In the genomic region with DNA sequence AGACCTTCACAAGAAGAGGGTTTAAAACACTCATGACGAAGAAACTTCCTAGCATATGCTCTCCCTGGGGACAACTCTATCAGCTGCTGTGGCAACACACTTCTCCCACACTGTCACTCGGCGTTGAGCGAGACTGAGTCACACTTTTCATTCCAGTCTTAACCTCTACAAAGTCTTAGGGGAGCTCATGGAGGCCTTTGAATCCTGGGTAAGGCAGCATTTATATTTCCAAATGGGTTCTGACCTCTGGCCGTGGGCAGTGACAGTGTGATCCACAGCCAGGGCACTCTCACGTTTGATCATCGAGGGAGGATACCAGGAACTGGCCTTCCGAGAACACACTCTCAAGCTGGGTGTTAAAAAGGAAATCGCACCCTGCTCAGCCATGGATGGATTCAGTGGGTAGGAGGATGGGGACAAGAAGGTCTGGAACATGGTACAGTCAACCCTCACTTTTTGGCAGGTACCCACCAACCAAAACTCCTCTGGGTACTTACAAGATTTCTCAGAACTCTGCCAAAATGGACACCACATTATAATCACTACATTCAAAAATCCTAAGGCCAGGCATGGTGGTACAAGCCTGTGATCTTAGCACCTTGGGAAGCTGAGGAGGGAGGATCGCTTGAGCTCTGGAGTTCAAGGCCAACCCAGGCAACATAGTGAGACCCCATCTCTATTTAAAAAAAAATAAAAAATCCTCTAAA, we compare ENCODE assay signal across 8 cellular contexts. TPM values are rescaled to one million over a fixed set of nuclear protein-coding genes. Genes with fewer than 3 reads are reported as not detected.
DNase-seq lines count a peak whose midpoint lies in the region; ATAC-seq and TF ChIP-seq lines count a peak whose summit lies in the region.

No MANE protein-coding gene starts in this region.

- H2BK15ac ChIP-seq in mesenchymal stem cell (ENCODE audit: low read depth, poor library complexity, severe bottlenecking): no peak overlapping the region

- no peak overlapping the region for H2BK120ac ChIP-seq in mesenchymal stem cell (ENCODE audit: low read depth, low read length)

- H3K4me3 ChIP-seq in ascending aorta (no peak overlapping the region), mesenchymal stem cell (ENCODE audit: insufficient read depth in 1 of 2, low read depth in 1 of 2, low read length in 2 of 2) (peak overlapping the region in 1 of 2 experiments; percentile 20)

- peaks cover 9% of the 10 kb centered on the region for H3K79me1 ChIP-seq in mesenchymal stem cell (replicated peaks; ENCODE audit: low read length, poor library complexity, severe bottlenecking)

- H3K27me3 Mint-ChIP-seq in activated CD4-positive, alpha-beta T cell treated with anti-CD3 and anti-CD28 coated beads for 36 hours: no peaks in the 10 kb centered on the region
- H3K27me3 Mint-ChIP-seq in type B pancreatic cell: no peaks in the 10 kb centered on the region

- H3K36me3 Mint-ChIP-seq in activated CD4-positive, alpha-beta T cell treated with anti-CD3 and anti-CD28 coated beads for 36 hours (ENCODE audit: low read depth): peaks cover 24% of the 10 kb centered on the region
- peaks cover 47% of the 10 kb centered on the region for H3K36me3 Mint-ChIP-seq in type B pancreatic cell

- no peak overlapping the region for H2BK12ac ChIP-seq in mesenchymal stem cell (ENCODE audit: low read length in 2 of 2)

- CTCF ChIA-PET in activated CD4-positive, alpha-beta T cell treated with anti-CD3 and anti-CD28 coated beads for 36 hours (lab: Charles Lee): no interaction called here

- no peak overlapping the region for H3K4me3 Mint-ChIP-seq in activated CD4-positive, alpha-beta T cell treated with anti-CD3 and anti-CD28 coated beads for 36 hours
- no peak overlapping the region for H3K4me3 Mint-ChIP-seq in type B pancreatic cell

- POLR2A ChIA-PET in activated CD4-positive, alpha-beta T cell treated with anti-CD3 and anti-CD28 coated beads for 36 hours (lab: Charles Lee): no interaction called here

- no peak overlapping the region for H3K27ac Mint-ChIP-seq in activated CD4-positive, alpha-beta T cell treated with anti-CD3 and anti-CD28 coated beads for 36 hours
- H3K27ac Mint-ChIP-seq in type B pancreatic cell: peak overlapping the region; percentile 29

- H3K23ac ChIP-seq in mesenchymal stem cell (ENCODE audit: low read length in 2 of 2): no peak overlapping the region

- intact Hi-C loops in activated CD4-positive, alpha-beta T cell treated with anti-CD3 and anti-CD28 coated beads for 36 hours (cut with DNase I, micrococcal nuclease): no loop called here
- intact Hi-C loops in ascending aorta (cut with DNase I): no loop called here

- peaks cover 2% of the 10 kb centered on the region for H3K9me3 Mint-ChIP-seq in activated CD4-positive, alpha-beta T cell treated with anti-CD3 and anti-CD28 coated beads for 36 hours (ENCODE audit: low read depth)
- peaks cover 11% of the 10 kb centered on the region for H3K9me3 Mint-ChIP-seq in type B pancreatic cell

- peak; percentile 34 for ATAC-seq in activated CD4-positive, alpha-beta T cell treated with anti-CD3 and anti-CD28 coated beads for 36 hours

- no peak overlapping the region for H4K91ac ChIP-seq in mesenchymal stem cell (ENCODE audit: low read length)

- H2AFZ ChIP-seq in mesenchymal stem cell (ENCODE audit: low read depth, low read length): no peak overlapping the region

- H3K14ac ChIP-seq in mesenchymal stem cell (ENCODE audit: low read length in 2 of 2): no peak overlapping the region

- peak overlapping the region; percentile 3 for H2AK5ac ChIP-seq in mesenchymal stem cell (ENCODE audit: low read length, severe bottlenecking)

- H3K27ac ChIP-seq in ascending aorta (peak overlapping the region; percentile 39 to 47), mesenchymal stem cell (ENCODE audit: low read length, poor library complexity, severe bottlenecking) (peak overlapping the region; percentile 17)

- WGBS in mesenchymal stem cell: 31% methylated on average over 9 of the region's 10 CpGs

- H3K9me3 ChIP-seq in ascending aorta: no peaks in the 10 kb centered on the region
- H3K9me3 ChIP-seq in mesenchymal stem cell (ENCODE audit: control insufficient read depth, low read length): peaks cover 8% of the 10 kb centered on the region

- peak; percentile 9 for DNase-seq in activated CD4-positive, alpha-beta T cell treated with anti-CD3 and anti-CD28 coated beads for 36 hours
- no peak for DNase-seq in activated CD4-positive, alpha-beta T cell treated with anti-CD3 and anti-CD28 coated beads, Interleukin-2, amount 50 U/mL, for 4 hours
- peak in 1 of 2 donors; percentile 82 for DNase-seq in ascending aorta (ENCODE audit: low spot score in 2 of 2)
- DNase-seq in mesenchymal stem cell: peak; percentile 96
- DNase-seq in type B pancreatic cell (ENCODE audit: extremely low spot score, unreplicated experiment): no peak
- DNase-seq in NCI-H524 treated with DMSO at 0.1 percent for 48 hours (lab: John Stamatoyannopoulos, UW): no peak
- DNase-seq in stimulated activated CD4-positive, alpha-beta T cell treated with anti-CD3 and anti-CD28 coated beads, Interleukin-2, amount 100 ng/mL, for 24 hours: no peak
- no peak for DNase-seq in NK-92 (lab: John Stamatoyannopoulos, UW; ENCODE audit: unreplicated experiment)

- no peak overlapping the region for H2BK5ac ChIP-seq in mesenchymal stem cell (ENCODE audit: low read depth, low read length, poor library complexity, severe bottlenecking)

- H3K9ac ChIP-seq in mesenchymal stem cell (ENCODE audit: low read length): peak overlapping the region; percentile 58

- H4K8ac ChIP-seq in mesenchymal stem cell (ENCODE audit: low read length): no peak overlapping the region

- H3K4me1 Mint-ChIP-seq in activated CD4-positive, alpha-beta T cell treated with anti-CD3 and anti-CD28 coated beads for 36 hours: peaks cover 39% of the 10 kb centered on the region
- H3K4me1 Mint-ChIP-seq in type B pancreatic cell (ENCODE audit: unreplicated experiment): peaks cover 40% of the 10 kb centered on the region

- H3K27me3 ChIP-seq in ascending aorta: no peaks in the 10 kb centered on the region
- no peaks in the 10 kb centered on the region for H3K27me3 ChIP-seq in mesenchymal stem cell (ENCODE audit: control insufficient read depth in 1 of 2, insufficient read depth in 1 of 2, low read length in 2 of 2)

- peaks cover 16 to 18% of the 10 kb centered on the region in 2 donors for H3K36me3 ChIP-seq in ascending aorta
- H3K36me3 ChIP-seq in mesenchymal stem cell (ENCODE audit: control insufficient read depth in 1 of 2, insufficient read depth in 2 of 2, low read depth in 1 of 2, low read length in 2 of 2): peaks cover 26 to 28% of the 10 kb centered on the region in 2 experiments

- TF ChIP-seq CTCF in ascending aorta (IDR thresholded peaks at IDR 0.05) (no peak), type B pancreatic cell (conservative IDR thresholded peaks at IDR 0.05) (no peak)

- H3K18ac ChIP-seq in mesenchymal stem cell (ENCODE audit: low read depth in 1 of 2, low read length in 2 of 2): peak overlapping the region in 1 of 2 experiments; percentile 3

- no peak overlapping the region for H3K4ac ChIP-seq in mesenchymal stem cell (ENCODE audit: low read depth in 1 of 2, low read length in 2 of 2)

- no peak overlapping the region for H3K4me2 ChIP-seq in mesenchymal stem cell (ENCODE audit: low read length, poor library complexity, severe bottlenecking)

- H3K4me1 ChIP-seq in ascending aorta (peaks cover 9 to 37% of the 10 kb centered on the region in 2 donors), mesenchymal stem cell (ENCODE audit: control insufficient read depth, insufficient read depth, low read depth, low read length) (peaks cover 30% of the 10 kb centered on the region)

RNA-seq across cellular contexts. Expression of a gene that starts 19.6 kb away (rescaled TPM):
- total RNA-seq in activated CD4-positive, alpha-beta T cell treated with anti-CD3 and anti-CD28 coated beads for 36 hours: 10 to 100 TPM; 21.1 to 24.9 TPM
- total RNA-seq in ascending aorta (101 TPM), type B pancreatic cell (ENCODE audit: low replicate concordance) (161 and 230 TPM in 2 replicates)
- 209 TPM for polyA plus RNA-seq in mesenchymal stem cell (2013, experiment 1 of 2)
- polyA plus RNA-seq in mesenchymal stem cell (2013, experiment 2 of 2): 195 TPM

RNA-seq across cellular contexts. Expression of a gene that starts 37.3 kb away (rescaled TPM):
- not detected for total RNA-seq in activated CD4-positive, alpha-beta T cell treated with anti-CD3 and anti-CD28 coated beads for 36 hours
- not detected for total RNA-seq in ascending aorta
- polyA plus RNA-seq in mesenchymal stem cell (2013, experiment 1 of 2): not detected
- polyA plus RNA-seq in mesenchymal stem cell (2013, experiment 2 of 2): not detected
- not detected in 2 replicates for total RNA-seq in type B pancreatic cell (ENCODE audit: low replicate concordance)

Comparison
In these comparisons a context has a peak if more than half of its experiments do, and no peak if none do; other contexts are left out.
1. DNase-seq: peak in activated CD4-positive, alpha-beta T cell treated with anti-CD3 and anti-CD28 coated beads for 36 hours (single experiment) and mesenchymal stem cell (single experiment); none in activated CD4-positive, alpha-beta T cell treated with anti-CD3 and anti-CD28 coated beads, Interleukin-2, amount 50 U/mL, for 4 hours (0 of 2), type B pancreatic cell (single experiment), NCI-H524 treated with DMSO at 0.1 percent for 48 hours (single experiment), stimulated activated CD4-positive, alpha-beta T cell treated with anti-CD3 and anti-CD28 coated beads, Interleukin-2, amount 100 ng/mL, for 24 hours (0 of 2) and NK-92 (single experiment).